ENCODE assay signal across 1 cellular context in the genomic region with DNA sequence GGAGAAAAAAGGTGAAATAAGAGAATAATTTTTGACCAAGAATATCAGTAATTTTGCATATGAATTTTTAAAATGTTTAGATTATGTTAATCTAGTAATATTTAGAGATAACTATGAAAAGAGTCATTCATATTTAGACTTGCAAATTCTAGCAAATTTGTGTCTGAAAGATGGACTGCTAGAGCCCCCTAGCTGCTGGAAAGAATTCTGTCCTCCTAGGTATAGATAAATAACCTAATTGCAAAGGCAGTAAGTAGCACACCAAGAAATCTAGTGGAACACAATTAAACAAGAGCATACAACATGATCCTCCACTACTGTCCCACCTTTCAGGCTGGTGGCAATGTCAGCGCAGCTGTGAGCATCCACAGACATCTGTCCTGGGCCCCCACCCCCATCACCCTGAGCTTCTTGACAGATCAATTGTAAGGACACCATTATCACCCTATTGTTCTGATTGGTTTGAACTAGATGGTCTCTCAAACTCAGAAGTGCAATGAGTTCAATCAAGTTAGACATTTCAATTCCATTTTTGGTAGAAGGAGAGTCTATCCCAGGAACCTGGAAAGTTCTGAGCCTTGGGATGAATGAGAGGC.
TF ChIP-seq lines count a peak whose summit lies in the region.

No MANE protein-coding gene starts in this region.

TF ChIP-seq in endothelial cell of umbilical vein, 7 proteins besides CTCF, POLR2A, EP300 and RAD21 (continued from another document):
- TF ChIP-seq GATA2 (IDR thresholded peaks at IDR 0.05; ENCODE audit: insufficient read depth, insufficient read length, low read depth, low read length) = no peak
